13 cellular contexts compared by ENCODE assay signal in the genomic region with DNA sequence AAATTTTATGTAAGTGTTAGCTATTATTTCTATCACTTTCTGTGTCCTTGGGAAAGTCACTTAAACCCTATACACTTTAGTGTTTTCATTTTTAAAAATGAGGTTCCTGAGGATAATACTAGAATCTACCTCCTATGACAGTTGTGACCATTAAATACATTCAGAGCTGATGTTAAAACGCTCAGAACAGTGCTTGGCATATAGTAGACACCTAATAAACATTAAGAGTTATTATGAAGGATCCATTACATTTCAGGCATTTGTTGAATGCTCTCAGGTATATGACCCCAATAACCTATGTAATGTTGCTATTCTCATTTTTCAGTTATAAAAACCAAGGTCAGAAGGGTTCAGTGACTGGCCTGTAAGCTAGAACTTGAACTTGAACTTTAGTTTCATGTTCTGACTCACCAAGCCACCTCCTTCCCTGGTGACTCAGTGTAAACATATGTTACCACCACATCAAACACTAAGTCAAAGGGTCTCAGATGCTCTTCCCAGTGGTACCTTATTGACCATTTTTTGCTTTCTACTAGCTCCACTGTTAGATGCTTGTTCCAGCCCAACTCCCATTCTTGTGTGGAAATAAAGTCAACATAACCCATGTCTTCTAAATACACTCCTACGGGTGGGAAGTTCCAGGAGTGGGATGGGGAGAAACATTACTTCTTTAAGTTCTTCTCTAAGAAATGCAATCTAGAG. TPM values are rescaled to one million over a fixed set of nuclear protein-coding genes. Genes with fewer than 3 reads are reported as not detected.
DNase-seq lines count a peak whose midpoint lies in the region; ATAC-seq and TF ChIP-seq lines count a peak whose summit lies in the region.
"Had no signal": no experiment of that assay in that cellular context is flagged by ENCODE, and none has a peak within 500 bp of the region (broad histone marks: within the 10 kb centered on the region; RNA-seq: fewer than 3 reads in every experiment).

No MANE protein-coding gene starts in this region.

- H3K27me3 ChIP-seq in GM06990 (replicated peaks; ENCODE audit: control insufficient read depth, insufficient read depth, low read length), result peaks cover 3% of the 10 kb centered on the region; the same call in 1 of the 2 replicates
- H3K27me3 ChIP-seq: stomach had no signal

- no peak overlapping the region for H3K4me3 ChIP-seq in GM06990 (replicated peaks; ENCODE audit: low read depth, low read length)
- H3K4me3 ChIP-seq: stomach had no signal

- TF ChIP-seq CTCF in GM06990 (IDR thresholded peaks at IDR 0.05; ENCODE audit: insufficient read depth, low read length, poor library complexity, severe bottlenecking), result no peak

- ATAC-seq in HG02610 (IDR thresholded peaks at IDR 0.05; ENCODE audit: unreplicated experiment), result peak; percentile 75

- peak; percentile 15 for DNase-seq in GM06990 (ENCODE audit: extremely low read depth, insufficient read length)
- DNase-seq in RPMI7951 (ENCODE audit: low read depth), result peak; percentile 88
- DNase-seq in iris pigment epithelial cell (ENCODE audit: low read depth), result peak; percentile 39
- no peak for DNase-seq in central memory CD4-positive, alpha-beta T cell
- no peak for DNase-seq in NAMALWA (ENCODE audit: low spot score)
- DNase-seq in NCI-H2227 (lab: John Stamatoyannopoulos, UW; ENCODE audit: unreplicated experiment), result no peak
- DNase-seq in activated T-cell treated with anti-CD3 and anti-CD28 coated beads, Interleukin-2, amount 50 U/mL, for 1 hour, result no peak
- DNase-seq: GOT3, NCI-H1930, retina, stomach, T1000 had no signal

- H3K36me3 ChIP-seq in GM06990 (ENCODE audit: control insufficient read depth, insufficient read depth, low read length), result no peaks in the 10 kb centered on the region
- H3K36me3 ChIP-seq: stomach had no signal

RNA-seq across cellular contexts. Expression of a gene that starts 47.6 kb away (rescaled TPM):
- 1.4 and 2.6 TPM in 2 replicates for total RNA-seq in RPMI7951 (2014; rRNA removed; shearing (Covaris generic))

Comparison
In these comparisons a context has a peak if more than half of its experiments do, and no peak if none do; other contexts are left out.
1. DNase-seq: peak in GM06990 (single experiment), RPMI7951 (single experiment) and iris pigment epithelial cell (single experiment); none in central memory CD4-positive, alpha-beta T cell (single experiment), NAMALWA (single experiment), NCI-H2227 (single experiment) and activated T-cell treated with anti-CD3 and anti-CD28 coated beads, Interleukin-2, amount 50 U/mL, for 1 hour (single experiment).